ENCODE assay signal across 1 cellular context in genomic region chr5:119458911-119459632, GRCh38.
TF ChIP-seq lines count a peak whose summit lies in the region.

No MANE protein-coding gene starts in this region.

TF ChIP-seq in endothelial cell of umbilical vein, 7 proteins besides CTCF, POLR2A, EP300 and RAD21:
- TF ChIP-seq GATA2 (IDR thresholded peaks at IDR 0.05; ENCODE audit: insufficient read depth, insufficient read length, low read depth, low read length) (no peak), FOS (IDR thresholded peaks at IDR 0.05; ENCODE audit: borderline replicate concordance, insufficient read depth, low read length) (no peak), MYC (IDR thresholded peaks at IDR 0.05; ENCODE audit: low read depth, low read length) (no peak), MAX (IDR thresholded peaks at IDR 0.05; ENCODE audit: insufficient read depth, insufficient read length) (no peak)
